15 cellular contexts compared by ENCODE assay signal in genomic region chr12:77337327-77337726, GRCh38.
DNase-seq lines count a peak whose midpoint lies in the region; ATAC-seq and TF ChIP-seq lines count a peak whose summit lies in the region.
"Had no signal": no experiment of that assay in that cellular context is flagged by ENCODE, and none has a peak within 500 bp of the region (broad histone marks: within the 10 kb centered on the region; RNA-seq: fewer than 3 reads in every experiment).

No MANE protein-coding gene starts in this region.

- H3K9me2 ChIP-seq in PC-3 (replicated peaks; ENCODE audit: low read length) (no peaks in the 10 kb centered on the region; the same call in 1 of the 2 replicates), PC-9 (ENCODE audit: insufficient read depth) (no peaks in the 10 kb centered on the region)

- H3K36me3 Mint-ChIP-seq in Calu3 (ENCODE audit: insufficient read depth, unreplicated experiment), result no peaks in the 10 kb centered on the region
- H3K36me3 Mint-ChIP-seq: CD8-positive, alpha-beta T cell had no signal

- ATAC-seq in IMR-90 (ENCODE audit: low read depth), result no peak
- no peak for ATAC-seq in PC-3
- ATAC-seq in HG02642 (IDR thresholded peaks at IDR 0.05; ENCODE audit: poor library complexity, unreplicated experiment), result no peak
- ATAC-seq: CD8-positive, alpha-beta T cell had no signal

- H3K4me1 Mint-ChIP-seq in Calu3 (ENCODE audit: low read depth, unreplicated experiment), result peaks cover 15% of the 10 kb centered on the region

- H2AK9ac ChIP-seq in IMR-90 (replicated peaks; ENCODE audit: low read depth, low read length, poor library complexity), result no peak overlapping the region

- dilution Hi-C loops in IMR-90 (cut with HindIII; ENCODE audit: low sequenced_read_pairs, unreplicated experiment), result no loop called here

- peak overlapping the region; percentile 30 for H3K27ac Mint-ChIP-seq in Calu3 (ENCODE audit: unreplicated experiment)
- H3K27ac Mint-ChIP-seq: CD8-positive, alpha-beta T cell; HFFc6 had no signal

- no peak for TF ChIP-seq RAD21 in IMR-90 (IDR thresholded peaks at IDR 0.05; ENCODE audit: low read length)

- no peak overlapping the region for H2BK5ac ChIP-seq in IMR-90 (ENCODE audit: low read depth, low read length, poor library complexity, severe bottlenecking)

- no peaks in the 10 kb centered on the region for H3K9me3 ChIP-seq in IMR-90 (ENCODE audit: control insufficient read depth, insufficient read depth, low read length)
- no peaks in the 10 kb centered on the region for H3K9me3 ChIP-seq in PC-3 (ENCODE audit: low read length)
- H3K9me3 ChIP-seq in PC-9 (ENCODE audit: insufficient read depth, low read depth), result no peaks in the 10 kb centered on the region
- H3K9me3 ChIP-seq: BE2C had no signal

- H3K4ac ChIP-seq in IMR-90 (ENCODE audit: low read depth, low read length), result no peak overlapping the region

- TF ChIP-seq POLR2A in IMR-90 (IDR thresholded peaks at IDR 0.05; ENCODE audit: low read depth, low read length), result no peak

- H2BK120ac ChIP-seq in IMR-90 (ENCODE audit: low read depth, low read length), result no peak overlapping the region

- no peak overlapping the region for H3K23ac ChIP-seq in IMR-90 (ENCODE audit: low read depth, low read length)

- no peak overlapping the region for H2BK20ac ChIP-seq in IMR-90 (ENCODE audit: low read depth, low read length)

- no peak overlapping the region for H3K18ac ChIP-seq in IMR-90 (ENCODE audit: low read depth, low read length)

- H4K20me1 ChIP-seq in IMR-90 (ENCODE audit: insufficient read depth, low read length) (no peaks in the 10 kb centered on the region), PC-3 (ENCODE audit: low read length) (no peaks in the 10 kb centered on the region), PC-9 (ENCODE audit: insufficient read depth) (no peaks in the 10 kb centered on the region)

- no peak overlapping the region for H3K14ac ChIP-seq in IMR-90 (replicated peaks; ENCODE audit: low read depth, low read length)

- no peaks in the 10 kb centered on the region for H3K79me2 ChIP-seq in PC-3 (ENCODE audit: low read length)
- no peaks in the 10 kb centered on the region for H3K79me2 ChIP-seq in PC-9 (ENCODE audit: low read depth)

- peak overlapping the region; percentile 50; the same call in 1 of the 2 replicates for H3K4me2 ChIP-seq in IMR-90 (ENCODE audit: low read depth, low read length)
- no peak overlapping the region for H3K4me2 ChIP-seq in PC-3 (ENCODE audit: low read length)
- H3K4me2 ChIP-seq in PC-9, result no peak overlapping the region

- intact Hi-C loops in Calu3 (cut with micrococcal nuclease; ENCODE audit: unreplicated experiment), result no loop called here
- intact Hi-C loops in IMR-90 (cut with micrococcal nuclease), result no loop called here
- intact Hi-C loops in PC-3 (cut with micrococcal nuclease), result no loop called here
- intact Hi-C loops in PC-9 (cut with micrococcal nuclease; ENCODE audit: unreplicated experiment), result no loop called here

- H3K79me1 ChIP-seq in IMR-90 (ENCODE audit: low read depth in 1 of 2, low read length in 2 of 2), result no peaks in the 10 kb centered on the region

- no peak overlapping the region for H3K56ac ChIP-seq in IMR-90 (ENCODE audit: extremely low read depth, insufficient read depth, low read length)

- no peak overlapping the region for H3K9ac ChIP-seq in IMR-90 (ENCODE audit: low read depth, low read length)
- H3K9ac ChIP-seq in PC-3 (ENCODE audit: low read length), result no peak overlapping the region

- no peak overlapping the region for H2BK15ac ChIP-seq in IMR-90 (ENCODE audit: low read depth, low read length)

- H3F3A ChIP-seq in PC-3 (ENCODE audit: low read length, unreplicated experiment) (no peaks in the 10 kb centered on the region), PC-9 (ENCODE audit: insufficient read depth, low read depth) (no peaks in the 10 kb centered on the region)

- BruUV-seq in Calu3 (replicated peaks; lab: Mats Ljungman, UMichigan) (no TSS peak), IMR-90 (replicated peaks; lab: Mats Ljungman, UMichigan) (no TSS peak), PC-3 (replicated peaks; lab: Mats Ljungman, UMichigan) (no TSS peak), PC-9 (replicated peaks; lab: Mats Ljungman, UMichigan) (no TSS peak)

- H3K36me3 ChIP-seq in IMR-90 (ENCODE audit: control insufficient read depth, insufficient read depth, low read length) (no peaks in the 10 kb centered on the region), PC-3 (ENCODE audit: low read depth, low read length) (no peaks in the 10 kb centered on the region), PC-9 (ENCODE audit: low read depth) (no peaks in the 10 kb centered on the region)
- H3K36me3 ChIP-seq: BE2C had no signal

- in situ Hi-C loops in IMR-90 (cut with MboI; ENCODE audit: low sequenced_read_pairs), result no loop called here

- no peaks in the 10 kb centered on the region for H3K9me3 Mint-ChIP-seq in Calu3 (ENCODE audit: low read depth, unreplicated experiment)
- H3K9me3 Mint-ChIP-seq: CD8-positive, alpha-beta T cell; HFFc6 had no signal

- no peaks in the 10 kb centered on the region for H3K27me3 Mint-ChIP-seq in Calu3 (ENCODE audit: unreplicated experiment)

- CTCF ChIA-PET in Calu3 (lab: Charles Lee), result no interaction called here
- CTCF ChIA-PET in IMR-90 (lab: Yijun Ruan, JAX), result no interaction called here
- CTCF ChIA-PET in PC-3 (lab: Charles Lee), result no interaction called here
- CTCF ChIA-PET in PC-9 (lab: Charles Lee), result no interaction called here

- peak overlapping the region; percentile 29 for H3K4me3 Mint-ChIP-seq in Calu3 (ENCODE audit: low read depth, unreplicated experiment)
- H3K4me3 Mint-ChIP-seq: CD8-positive, alpha-beta T cell; HFFc6 had no signal

- H3K27me3 ChIP-seq in IMR-90 (ENCODE audit: control insufficient read depth, insufficient read depth, low read length) (no peaks in the 10 kb centered on the region), PC-3 (ENCODE audit: low read length) (peaks cover 3% of the 10 kb centered on the region; the same call in 1 of the 2 replicates), PC-9 (ENCODE audit: insufficient read depth, low read depth) (no peaks in the 10 kb centered on the region)
- H3K27me3 ChIP-seq: BE2C had no signal

- no peak overlapping the region for H4K5ac ChIP-seq in IMR-90 (ENCODE audit: low read depth, low read length)

- H4K91ac ChIP-seq in IMR-90 (ENCODE audit: insufficient read depth, low read depth, low read length), result no peak overlapping the region

- H3K27ac ChIP-seq in IMR-90 (ENCODE audit: insufficient read depth, low read length) (no peak overlapping the region), PC-3 (ENCODE audit: low read length) (no peak overlapping the region), PC-9 (no peak overlapping the region)

- no peak overlapping the region for H2AK5ac ChIP-seq in IMR-90 (ENCODE audit: low read depth, low read length)

- peak; percentile 28 for DNase-seq in Calu3
- no peak for DNase-seq in IMR-90
- peak; percentile 19 for DNase-seq in PC-3
- peak; percentile 11 to 17 for DNase-seq in lung microvascular endothelial cell (ENCODE audit: low read depth in 2 of 2)
- DNase-seq in PC-9, result no peak
- no peak for DNase-seq in AG08395 (ENCODE audit: low spot score)
- DNase-seq: ACHN; BE2C; CD8-positive, alpha-beta T cell; HFFc6; Karpas-422; NCI-H1436; NCI-H2029 treated with DMSO at 0.1 percent for 48 hours; NCI-H345 had no signal

- no CpG with 5 or more reads among the region's 4 CpGs for WGBS in IMR-90 (ENCODE audit: extremely low coverage in 2 of 2, insufficient read length in 1 of 2), 2 experiments

- TF ChIP-seq CTCF in Calu3 (IDR thresholded peaks at IDR 0.05; ENCODE audit: unreplicated experiment) (no peak), IMR-90 (conservative IDR thresholded peaks at IDR 0.05; ENCODE audit: low read depth, low read length) (no peak), PC-3 (conservative IDR thresholded peaks at IDR 0.05; ENCODE audit: low read depth, low read length) (no peak), PC-9 (conservative IDR thresholded peaks at IDR 0.05) (no peak)

- H2AFZ ChIP-seq in IMR-90 (replicated peaks; ENCODE audit: low read length, poor library complexity) (no peak overlapping the region), PC-3 (ENCODE audit: low read length) (no peak overlapping the region), PC-9 (no peak overlapping the region)

- H3K4me3 ChIP-seq in IMR-90 (ENCODE audit: insufficient read depth, low read depth, low read length) (no peak overlapping the region), PC-3 (ENCODE audit: low read length) (no peak overlapping the region), PC-9 (no peak overlapping the region)

- H3K9me1 ChIP-seq in IMR-90 (ENCODE audit: insufficient read depth, low read length), result no peaks in the 10 kb centered on the region

- H3K4me1 ChIP-seq in IMR-90 (ENCODE audit: control insufficient read depth, insufficient read depth, low read length) (no peaks in the 10 kb centered on the region), PC-3 (ENCODE audit: insufficient read depth, low read length) (peaks cover 3% of the 10 kb centered on the region), PC-9 (replicated peaks; ENCODE audit: insufficient read depth) (no peaks in the 10 kb centered on the region)
- H3K4me1 ChIP-seq: BE2C had no signal

- no peak overlapping the region for H4K8ac ChIP-seq in IMR-90 (ENCODE audit: low read depth in 2 of 2, low read length in 2 of 2)

- POLR2A ChIA-PET in IMR-90 (lab: Charles Lee; ENCODE audit: unreplicated experiment), result no interaction called here
- POLR2A ChIA-PET in PC-3 (lab: Charles Lee; ENCODE audit: unreplicated experiment), result no interaction called here
- POLR2A ChIA-PET in PC-9 (lab: Charles Lee; ENCODE audit: unreplicated experiment), result no interaction called here

TF ChIP-seq in IMR-90, 13 proteins besides CTCF, POLR2A, EP300 and RAD21 (continues in another document):
- TF ChIP-seq, protein P1, sequence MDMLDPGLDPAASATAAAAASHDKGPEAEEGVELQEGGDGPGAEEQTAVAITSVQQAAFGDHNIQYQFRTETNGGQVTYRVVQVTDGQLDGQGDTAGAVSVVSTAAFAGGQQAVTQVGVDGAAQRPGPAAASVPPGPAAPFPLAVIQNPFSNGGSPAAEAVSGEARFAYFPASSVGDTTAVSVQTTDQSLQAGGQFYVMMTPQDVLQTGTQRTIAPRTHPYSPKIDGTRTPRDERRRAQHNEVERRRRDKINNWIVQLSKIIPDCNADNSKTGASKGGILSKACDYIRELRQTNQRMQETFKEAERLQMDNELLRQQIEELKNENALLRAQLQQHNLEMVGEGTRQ (IDR thresholded peaks at IDR 0.05; ENCODE audit: low read depth, low read length), result no peak
- TF ChIP-seq MAZ (IDR thresholded peaks at IDR 0.05; ENCODE audit: borderline replicate concordance, low read depth, low read length), result no peak
- no peak for TF ChIP-seq MAFK (IDR thresholded peaks at IDR 0.05; ENCODE audit: low read depth, low read length)
- TF ChIP-seq CEBPB (IDR thresholded peaks at IDR 0.05; ENCODE audit: low read depth, low read length), result no peak

Comparison
In these comparisons a context has a peak if more than half of its experiments do, and no peak if none do; other contexts are left out.
1. DNase-seq: peak in Calu3 (single experiment), PC-3 (single experiment) and lung microvascular endothelial cell (2 of 2); none in IMR-90 (single experiment), PC-9 (0 of 2) and AG08395 (single experiment).